8 cellular contexts compared by ENCODE assay signal in genomic region chr2:42360890-42361727, GRCh38. TPM values are rescaled to one million over a fixed set of nuclear protein-coding genes. Genes with fewer than 3 reads are reported as not detected.
DNase-seq lines count a peak whose midpoint lies in the region; ATAC-seq and TF ChIP-seq lines count a peak whose summit lies in the region.

COX7A2L (minus strand) TSS chr2:42361217; CDS start chr2:42361161, 56 bp downstream.

- H3K9me3 Mint-ChIP-seq in H9 (no peaks in the 10 kb centered on the region), nephron progenitor cell (no peaks in the 10 kb centered on the region)
- H3K9me3 Mint-ChIP-seq in stimulated activated naive CD8-positive, alpha-beta T cell treated with anti-CD3 and anti-CD28 coated beads, Interleukin-15, amount 100 ng/mL, for 72 hours: no peaks in the 10 kb centered on the region

- H3K4me1 Mint-ChIP-seq in H9 (peaks cover 25 to 28% of the 10 kb centered on the region in 2 experiments), nephron progenitor cell (peaks cover 80% of the 10 kb centered on the region)
- H3K4me1 Mint-ChIP-seq in stimulated activated naive CD8-positive, alpha-beta T cell treated with anti-CD3 and anti-CD28 coated beads, Interleukin-15, amount 100 ng/mL, for 72 hours: peaks cover 36% of the 10 kb centered on the region

- peak within 1 kb of the TSS; percentile 100 for H2AFZ ChIP-seq in H9 (ENCODE audit: low read length)

- H3K4me2 ChIP-seq in H9 (ENCODE audit: insufficient read depth, insufficient read length, low read length): peak within 1 kb of the TSS; percentile 96

- peak within 1 kb of the TSS; percentile 99 to 100 (median 100) for H3K27ac Mint-ChIP-seq in H9
- peak within 1 kb of the TSS; percentile 100 for H3K27ac Mint-ChIP-seq in nephron progenitor cell
- H3K27ac Mint-ChIP-seq in stimulated activated naive CD8-positive, alpha-beta T cell treated with anti-CD3 and anti-CD28 coated beads, Interleukin-15, amount 100 ng/mL, for 72 hours: peak within 1 kb of the TSS; percentile 93 to 97

- H3K79me1 ChIP-seq in H9 (ENCODE audit: insufficient read depth, low read depth, low read length, poor library complexity, severe bottlenecking): peaks cover 11% of the 10 kb centered on the region

- WGBS in H9 (ENCODE audit: extremely low coverage, insufficient read length, low lambda C conversion rate): no CpG with 5 or more reads among the region's 61 CpGs

- H3K27ac ChIP-seq in H9 (ENCODE audit: insufficient read length, low read depth, low read length): peak within 1 kb of the TSS; percentile 95

- H2BK12ac ChIP-seq in H9 (ENCODE audit: insufficient read length, low read depth, low read length): no peak within 1 kb of the TSS

- no peaks in the 10 kb centered on the region for H3K27me3 Mint-ChIP-seq in H9 (ENCODE audit: low read depth)
- H3K27me3 Mint-ChIP-seq in nephron progenitor cell (ENCODE audit: low read depth, poor library complexity): peaks cover 19% of the 10 kb centered on the region
- H3K27me3 Mint-ChIP-seq in stimulated activated naive CD8-positive, alpha-beta T cell treated with anti-CD3 and anti-CD28 coated beads, Interleukin-15, amount 100 ng/mL, for 72 hours: no peaks in the 10 kb centered on the region

- no peak within 1 kb of the TSS for H4K91ac ChIP-seq in H9 (ENCODE audit: insufficient read length, low read depth, low read length)

- no peaks in the 10 kb centered on the region for H4K20me1 ChIP-seq in H9 (ENCODE audit: control insufficient read depth, insufficient read depth, insufficient read length)

- peak within 1 kb of the TSS; percentile 99 for H3K9ac ChIP-seq in H9 (ENCODE audit: extremely low read depth, insufficient read length, low read length)

- H3K27me3 ChIP-seq in H9 (ENCODE audit: insufficient read depth, low read length) (no peaks in the 10 kb centered on the region), MG63 (no peaks in the 10 kb centered on the region)

- peak; percentile 94 for ATAC-seq in stimulated activated naive CD8-positive, alpha-beta T cell treated with anti-CD3 and anti-CD28 coated beads, Interleukin-15, amount 100 ng/mL, for 72 hours

- peak within 1 kb of the TSS; percentile 100 for H3K18ac ChIP-seq in H9 (ENCODE audit: insufficient read length, low read depth, low read length)

- H2AK5ac ChIP-seq in H9 (ENCODE audit: insufficient read length, low read length): no peak within 1 kb of the TSS

- H3K79me2 ChIP-seq in H9 (ENCODE audit: insufficient read depth, low read length): peaks cover 37% of the 10 kb centered on the region; the same call in 1 of the 2 replicates

- TF ChIP-seq CTCF in H9 (conservative IDR thresholded peaks at IDR 0.05) (peak; percentile 34; the same call in 1 of the 3 replicates), fibroblast of the aortic adventitia (IDR thresholded peaks at IDR 0.05; ENCODE audit: insufficient read depth, low read length) (peak; percentile 41), nephron progenitor cell (IDR thresholded peaks at IDR 0.05) (no peak)

- DNase-seq in G401 (ENCODE audit: low spot score) (peak; percentile 98), H9 (peak; percentile 97), MG63 (peak; percentile 94), SHP77 treated with DMSO at 0.1 percent for 48 hours (lab: John Stamatoyannopoulos, UW) (peak; percentile 87), fibroblast of the aortic adventitia (ENCODE audit: low read depth) (peak; percentile 98), nephron progenitor cell (peak; percentile 98)
- DNase-seq in activated effector memory CD4-positive, alpha-beta T cell treated with anti-CD3 and anti-CD28 coated beads, Interleukin-2, amount 50 U/mL, for 16 hours: peak; percentile 98
- peak; percentile 93 to 96 for DNase-seq in stimulated activated naive CD8-positive, alpha-beta T cell treated with anti-CD3 and anti-CD28 coated beads, Interleukin-15, amount 100 ng/mL, for 72 hours

- H2BK120ac ChIP-seq in H9 (ENCODE audit: low read depth, low read length, poor library complexity, severe bottlenecking): no peak within 1 kb of the TSS

- peaks cover 23% of the 10 kb centered on the region for H3K23me2 ChIP-seq in H9 (ENCODE audit: insufficient read length, low read depth, low read length, poor library complexity, severe bottlenecking)

- peaks cover 3% of the 10 kb centered on the region; the same call in 1 of the 2 replicates for H3K36me3 ChIP-seq in MG63

- H3K36me3 Mint-ChIP-seq in H9 (ENCODE audit: insufficient read depth in 1 of 3, low read depth in 3 of 3) (peaks cover 0 to 3% (median 0%) of the 10 kb centered on the region in 3 experiments; a peak in 1 of 7 replicates), nephron progenitor cell (ENCODE audit: low read depth) (peaks cover 13% of the 10 kb centered on the region)

- H3K4ac ChIP-seq in H9 (ENCODE audit: low read depth, low read length): no peak within 1 kb of the TSS; the same call in 1 of the 2 replicates

- no peak within 1 kb of the TSS for H3T11ph ChIP-seq in H9 (ENCODE audit: low read length)

- peak within 1 kb of the TSS; percentile 98 for H4K8ac ChIP-seq in H9 (replicated peaks; ENCODE audit: insufficient read length, low read depth, low read length)

- H3K4me3 ChIP-seq in MG63: peak within 1 kb of the TSS; percentile 98
- H3K4me3 ChIP-seq in fibroblast of the aortic adventitia (ENCODE audit: low read depth, low read length): peak within 1 kb of the TSS; percentile 98

- no peak within 1 kb of the TSS for H2BK20ac ChIP-seq in H9 (ENCODE audit: low read depth, low read length, poor library complexity, severe bottlenecking)

- 0 out of 2 replicates have a peak, but pooled peaks cover 2% of the 10 kb centered on the region for H3K4me1 ChIP-seq in H9 (ENCODE audit: insufficient read depth, low read length)

- H3K14ac ChIP-seq in H9 (ENCODE audit: insufficient read depth, low read length): peak within 1 kb of the TSS; percentile 100

- H3K4me3 Mint-ChIP-seq in H9: peak within 1 kb of the TSS; percentile 94
- peak within 1 kb of the TSS; percentile 91 for H3K4me3 Mint-ChIP-seq in nephron progenitor cell
- peak within 1 kb of the TSS; percentile 88 for H3K4me3 Mint-ChIP-seq in stimulated activated naive CD8-positive, alpha-beta T cell treated with anti-CD3 and anti-CD28 coated beads, Interleukin-15, amount 100 ng/mL, for 72 hours

- H3K23ac ChIP-seq in H9 (ENCODE audit: insufficient read length, low read depth, low read length): no peak within 1 kb of the TSS

- no peaks in the 10 kb centered on the region for H3K9me3 ChIP-seq in H9 (ENCODE audit: control insufficient read depth, low read depth, low read length)
- H3K9me3 ChIP-seq in MG63: no peaks in the 10 kb centered on the region

- peak within 1 kb of the TSS; percentile 97; the same call in 1 of the 2 replicates for H2BK15ac ChIP-seq in H9 (ENCODE audit: low read depth, low read length)

- in situ Hi-C loops in G401 (cut with HindIII; ENCODE audit: low sequenced_read_pairs): loop anchor here (5.0 kb wide), 1 partner anchor 36 kb away; no protein-coding TSS in a partner anchor

- peak within 1 kb of the TSS; percentile 100 for H2BK5ac ChIP-seq in H9 (ENCODE audit: insufficient read length, low read length)

- peak within 1 kb of the TSS; percentile 97 for H3K56ac ChIP-seq in H9 (ENCODE audit: insufficient read length, low read depth, low read length)

- H4K5ac ChIP-seq in H9 (ENCODE audit: insufficient read length, low read depth, low read length): peak within 1 kb of the TSS; percentile 100

RNA-seq across cellular contexts. Expression of gene COX7A2L, which starts in this region (rescaled TPM):
- total RNA-seq in G401 (2014; rRNA removed; shearing (Covaris generic)): 258 and 299 TPM in 2 replicates
- total RNA-seq in H9 (2021) (102 and 103 TPM in 2 replicates), fibroblast of the aortic adventitia (ENCODE audit: low replicate concordance) (181 and 197 TPM in 2 replicates)
- total RNA-seq in MG63 (2014; rRNA removed; shearing (Covaris generic); ENCODE audit: low replicate concordance): 149 and 254 TPM in 2 replicates

Comparison
In these comparisons a context has a peak if more than half of its experiments do, and no peak if none do; other contexts are left out.
1. Peak in every context shown above with its lines: DNase-seq, ATAC-seq, H3K4me3 ChIP-seq and H3K27ac ChIP-seq.